1 cellular context compared by ENCODE assay signal in genomic region chr1:18922319-18922726, GRCh38.
A peak's percentile ranks its signal among the peaks of the same experiment; 100 is the strongest.
TF ChIP-seq lines count a peak whose summit lies in the region.

No MANE protein-coding gene starts in this region.

TF ChIP-seq in HEK293, 187 proteins besides CTCF, POLR2A, EP300 and RAD21 (continued from another document):
- TF ChIP-seq PATZ1 (tag by site-specific recombination; IDR thresholded peaks at IDR 0.05), result peak; percentile 46; the same call in 1 of the 2 replicates
- TF ChIP-seq ZNF580 (tag by site-specific recombination; IDR thresholded peaks at IDR 0.05), result no peak
- TF ChIP-seq KLF9 (tag by site-specific recombination; IDR thresholded peaks at IDR 0.05; ENCODE audit: low read depth), result no peak; the same call in 1 of the 2 replicates
- TF ChIP-seq ZFHX2 (tag by site-specific recombination; conservative IDR thresholded peaks at IDR 0.05), result peak; percentile 35; the same call in 1 of the 2 replicates
- TF ChIP-seq ZNF658 (tag by site-specific recombination; IDR thresholded peaks at IDR 0.05), result no peak
- TF ChIP-seq ZNF133 (tag by site-specific recombination; IDR thresholded peaks at IDR 0.05), result no peak
- no peak for TF ChIP-seq ZNF621 (tag by site-specific recombination; IDR thresholded peaks at IDR 0.05)
- TF ChIP-seq ZNF398 (tag by site-specific recombination; IDR thresholded peaks at IDR 0.05), result peak; percentile 77
- no peak for TF ChIP-seq MYNN (tag by site-specific recombination; IDR thresholded peaks at IDR 0.05; ENCODE audit: borderline replicate concordance)
- no peak for TF ChIP-seq ZNF140 (tag by site-specific recombination; IDR thresholded peaks at IDR 0.05)
- no peak for TF ChIP-seq ZNF544 (tag by site-specific recombination; IDR thresholded peaks at IDR 0.05)
- no peak for TF ChIP-seq ZNF324 (tag by site-specific recombination; IDR thresholded peaks at IDR 0.05)
- no peak for TF ChIP-seq ZNF571 (tag by site-specific recombination; IDR thresholded peaks at IDR 0.05)
- no peak for TF ChIP-seq ZFP69B (tag by site-specific recombination; IDR thresholded peaks at IDR 0.05)
- no peak for TF ChIP-seq ZSCAN18 (tag by site-specific recombination; IDR thresholded peaks at IDR 0.05)
- peak; percentile 92 for TF ChIP-seq ZNF341 (tag by site-specific recombination; IDR thresholded peaks at IDR 0.05; ENCODE audit: low read depth)
- no peak for TF ChIP-seq OSR2 (tag by site-specific recombination; IDR thresholded peaks at IDR 0.05)
- no peak for TF ChIP-seq KLF10 (tag by site-specific recombination; IDR thresholded peaks at IDR 0.05)
- no peak for TF ChIP-seq ZNF785 (tag by site-specific recombination; IDR thresholded peaks at IDR 0.05)
- TF ChIP-seq SP7 (tag by site-specific recombination; IDR thresholded peaks at IDR 0.05), result 0 out of 2 replicates have a peak, but pooled peaks have one; percentile 45
- no peak for TF ChIP-seq ZNF670 (tag by site-specific recombination; IDR thresholded peaks at IDR 0.05; ENCODE audit: low read depth)
- no peak for TF ChIP-seq ZNF423 (tag by site-specific recombination; IDR thresholded peaks at IDR 0.05)
- TF ChIP-seq ZNF561 (tag by site-specific recombination; IDR thresholded peaks at IDR 0.05; ENCODE audit: borderline replicate concordance), result 0 out of 2 replicates have a peak, but pooled peaks have one; percentile 22
- TF ChIP-seq ZSCAN5A (tag by site-specific recombination; IDR thresholded peaks at IDR 0.05), result no peak
- no peak for TF ChIP-seq ZNF175 (tag by site-specific recombination; IDR thresholded peaks at IDR 0.05)
- TF ChIP-seq ZIC2 (tag by site-specific recombination; IDR thresholded peaks at IDR 0.05), result no peak
- no peak for TF ChIP-seq ZNF391 (tag by site-specific recombination; IDR thresholded peaks at IDR 0.05; ENCODE audit: borderline replicate concordance, low read depth)
- peak; percentile 96 for TF ChIP-seq PRDM1 (tag by site-specific recombination; IDR thresholded peaks at IDR 0.05)
- no peak for TF ChIP-seq ZNF221 (tag by site-specific recombination; IDR thresholded peaks at IDR 0.05; ENCODE audit: borderline replicate concordance)
- peak; percentile 91 for TF ChIP-seq ZNF366 (tag by site-specific recombination; conservative IDR thresholded peaks at IDR 0.05)
- TF ChIP-seq ZNF280C (tag by site-specific recombination; IDR thresholded peaks at IDR 0.05), result no peak
- TF ChIP-seq ZNF624 (tag by site-specific recombination; IDR thresholded peaks at IDR 0.05), result no peak
- peak; percentile 36; the same call in 1 of the 2 replicates for TF ChIP-seq ZNF792 (tag by site-specific recombination; IDR thresholded peaks at IDR 0.05)
- peak; percentile 50; the same call in 1 of the 2 replicates for TF ChIP-seq ZBTB20 (tag by site-specific recombination; IDR thresholded peaks at IDR 0.05)
- no peak for TF ChIP-seq ZNF510 (tag by site-specific recombination; IDR thresholded peaks at IDR 0.05; ENCODE audit: insufficient replicate concordance)
